In genomic region chr9:33130501-33130900, GRCh38 we compare ENCODE assay signal across 8 cellular contexts. TPM values are rescaled to one million over a fixed set of nuclear protein-coding genes. Genes with fewer than 3 reads are reported as not detected.
DNase-seq lines count a peak whose midpoint lies in the region; TF ChIP-seq lines count a peak whose summit lies in the region.

No MANE protein-coding gene starts in this region.

- H3K27me3 ChIP-seq in vagina, result no peaks in the 10 kb centered on the region

- H3K27ac Mint-ChIP-seq in HFFc6, result peak overlapping the region; percentile 65

- DNase-seq in activated CD4-positive, alpha-beta T cell treated with anti-CD3 and anti-CD28 coated beads for 48 hours, result peak; percentile 26
- DNase-seq in activated CD4-positive, alpha-beta T cell treated with anti-CD3 and anti-CD28 coated beads, Interleukin-2, amount 50 U/mL, for 48 hours, result no peak
- DNase-seq in HFFc6, result no peak
- peak; percentile 85 for DNase-seq in NOMO-1 treated with DMSO at 0.1 percent for 48 hours (lab: John Stamatoyannopoulos, UW; ENCODE audit: unreplicated experiment)
- peak; percentile 57 for DNase-seq in fibroblast of the aortic adventitia (ENCODE audit: low read depth)
- DNase-seq in vagina (ENCODE audit: extremely low spot score in 2 of 2), result no peak
- DNase-seq in NCI-H1092 treated with DMSO at 0.1 percent for 48 hours (lab: John Stamatoyannopoulos, UW), result no peak
- DNase-seq in cortex of kidney (lab: John Stamatoyannopoulos, UW), result no peak

- no peak overlapping the region for H3K4me3 Mint-ChIP-seq in HFFc6

- H3K9me3 ChIP-seq in vagina, result no peaks in the 10 kb centered on the region

- peaks cover 0 to 39% of the 10 kb centered on the region in 2 donors for H3K36me3 ChIP-seq in vagina

- TF ChIP-seq POLR2A in vagina (IDR thresholded peaks at IDR 0.05), result no peak

- H3K9me3 Mint-ChIP-seq in HFFc6, result no peaks in the 10 kb centered on the region

- intact Hi-C loops in vagina (cut with DNase I), result no loop called here

- peak overlapping the region; percentile 47 for H3K27ac ChIP-seq in vagina

- H3K4me3 ChIP-seq in fibroblast of the aortic adventitia (ENCODE audit: low read depth, low read length) (no peak overlapping the region), vagina (no peak overlapping the region)

- H3K4me1 Mint-ChIP-seq in HFFc6 (ENCODE audit: low read depth), result peaks cover 65% of the 10 kb centered on the region

- TF ChIP-seq CTCF in HFFc6 (IDR thresholded peaks at IDR 0.05) (no peak), fibroblast of the aortic adventitia (IDR thresholded peaks at IDR 0.05; ENCODE audit: insufficient read depth, low read length) (no peak), vagina (IDR thresholded peaks at IDR 0.05) (no peak)

- peaks cover 2% of the 10 kb centered on the region; the same call in 1 of the 2 replicates for H3K27me3 Mint-ChIP-seq in HFFc6 (ENCODE audit: insufficient read depth)

- peaks cover 57% of the 10 kb centered on the region for H3K4me1 ChIP-seq in vagina

- H3K36me3 Mint-ChIP-seq in HFFc6 (ENCODE audit: low read depth), result peaks cover 51% of the 10 kb centered on the region

RNA-seq across cellular contexts. Expression of gene B4GALT1, which starts 36.6 kb away (rescaled TPM):
- 100 to 1,000 TPM in 4 of 6 experiments, 10 to 100 TPM in 2; 87.2 to 116 (median 106) TPM for total RNA-seq in HFFc6 (2021; fragmentation: NEBNext Ultra II Directional; extraction: Animal tissue kit (Norgen Biotek cat#: 25700))
- 40.9 and 41.0 TPM in 2 replicates for total RNA-seq in fibroblast of the aortic adventitia (ENCODE audit: low replicate concordance)
- 85.2 TPM for total RNA-seq in vagina

RNA-seq across cellular contexts. Expression of gene SMU1, which starts 54.0 kb away (rescaled TPM):
- total RNA-seq in HFFc6 (2021; fragmentation: NEBNext Ultra II Directional; extraction: Animal tissue kit (Norgen Biotek cat#: 25700)), result 10 to 100 TPM; 20.3 to 22.1 (median 21.6) TPM
- total RNA-seq in fibroblast of the aortic adventitia (ENCODE audit: low replicate concordance) (22.4 and 29.4 TPM in 2 replicates), vagina (15.5 TPM)

Comparison
In these comparisons a context has a peak if more than half of its experiments do, and no peak if none do; other contexts are left out.
1. DNase-seq: peak in activated CD4-positive, alpha-beta T cell treated with anti-CD3 and anti-CD28 coated beads for 48 hours (single experiment), NOMO-1 treated with DMSO at 0.1 percent for 48 hours (single experiment) and fibroblast of the aortic adventitia (single experiment); none in activated CD4-positive, alpha-beta T cell treated with anti-CD3 and anti-CD28 coated beads, Interleukin-2, amount 50 U/mL, for 48 hours (0 of 2), HFFc6 (single experiment), vagina (0 of 2), NCI-H1092 treated with DMSO at 0.1 percent for 48 hours (single experiment) and cortex of kidney (single experiment).